17 cellular contexts compared by ENCODE assay signal in the genomic region with DNA sequence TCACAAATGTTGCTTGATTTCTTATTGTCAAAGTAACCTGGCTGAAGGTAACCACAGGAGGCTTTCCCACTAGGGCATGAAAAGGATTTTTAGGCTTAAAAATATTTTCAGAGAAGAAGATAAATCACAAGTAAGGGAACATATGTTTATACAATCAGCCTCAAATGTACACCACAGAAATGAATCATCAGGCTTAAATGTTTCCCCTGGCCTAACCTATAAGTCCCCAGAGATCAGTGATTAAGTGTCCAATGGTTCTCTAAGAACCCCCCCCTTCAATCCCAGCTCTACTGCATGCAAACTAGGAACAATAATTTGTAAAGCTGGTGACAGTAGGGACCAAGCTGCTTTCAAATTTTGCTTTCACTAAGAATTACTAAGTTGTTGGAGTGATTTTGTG.
DNase-seq lines count a peak whose midpoint lies in the region; ATAC-seq and TF ChIP-seq lines count a peak whose summit lies in the region.
"Had no signal": no experiment of that assay in that cellular context is flagged by ENCODE, and none has a peak within 500 bp of the region (broad histone marks: within the 10 kb centered on the region; RNA-seq: fewer than 3 reads in every experiment).

No MANE protein-coding gene starts in this region.

- no peak overlapping the region for H2AFZ ChIP-seq in hepatocyte

- CTCF ChIA-PET in CD4-positive, alpha-beta memory T cell (lab: Charles Lee; ENCODE audit: partially characterized antibody), result no interaction called here

- no peaks in the 10 kb centered on the region for H3K9me3 ChIP-seq in hepatocyte (ENCODE audit: low read depth)
- no peaks in the 10 kb centered on the region for H3K9me3 ChIP-seq in CD4-positive, alpha-beta memory T cell (ENCODE audit: control insufficient read depth in 1 of 2, low read length in 2 of 2)
- H3K9me3 ChIP-seq: A549 had no signal

- peaks cover 0 to 10% (median 3%) of the 10 kb centered on the region in 8 donors for H3K9me3 Mint-ChIP-seq in CD4-positive, alpha-beta memory T cell
- H3K9me3 Mint-ChIP-seq: CD4-positive, alpha-beta T cell had no signal

- peaks cover 8% of the 10 kb centered on the region for H3K4me1 ChIP-seq in hepatocyte (ENCODE audit: insufficient read depth)
- no peaks in the 10 kb centered on the region for H3K4me1 ChIP-seq in CD4-positive, alpha-beta memory T cell (ENCODE audit: insufficient read depth, low read length)
- H3K4me1 ChIP-seq: A549 had no signal

- ATAC-seq in HG02798 (IDR thresholded peaks at IDR 0.05; ENCODE audit: poor library complexity, unreplicated experiment), result no peak
- ATAC-seq: A549, K562 had no signal

- no peak overlapping the region for H3K4me3 Mint-ChIP-seq in CD4-positive, alpha-beta memory T cell
- H3K4me3 Mint-ChIP-seq: CD4-positive, alpha-beta T cell had no signal

- peak overlapping the region; percentile 46 for H3K4me2 ChIP-seq in hepatocyte
- H3K4me2 ChIP-seq: A549 had no signal

- TF ChIP-seq CTCF in astrocyte of the spinal cord (IDR thresholded peaks at IDR 0.05; ENCODE audit: low read depth, low read length), result no peak
- TF ChIP-seq CTCF in hepatocyte (IDR thresholded peaks at IDR 0.05; ENCODE audit: poor library complexity), result no peak

- in situ Hi-C loops in astrocyte of the spinal cord (cut with HindIII; ENCODE audit: low sequenced_read_pairs), result no loop called here

- no peaks in the 10 kb centered on the region for H3K36me3 Mint-ChIP-seq in CD4-positive, alpha-beta memory T cell

- H3K27me3 Mint-ChIP-seq in CD4-positive, alpha-beta memory T cell, result no peaks in the 10 kb centered on the region
- H3K27me3 Mint-ChIP-seq: CD4-positive, alpha-beta T cell had no signal

- H3K4me3 ChIP-seq in astrocyte of the spinal cord (ENCODE audit: low read depth, low read length) (no peak overlapping the region), hepatocyte (no peak overlapping the region)
- no peak overlapping the region for H3K4me3 ChIP-seq in CD4-positive, alpha-beta memory T cell (ENCODE audit: low read length in 2 of 2)
- H3K4me3 ChIP-seq: A549, K562 had no signal

- no peaks in the 10 kb centered on the region for H4K20me1 ChIP-seq in hepatocyte (ENCODE audit: insufficient read depth, poor library complexity, severe bottlenecking)

- POLR2A ChIA-PET in CD4-positive, alpha-beta memory T cell (lab: Charles Lee; ENCODE audit: partially characterized antibody), result no interaction called here

- no peaks in the 10 kb centered on the region for H3K9me2 ChIP-seq in hepatocyte (replicated peaks; ENCODE audit: insufficient read depth)

- H3K27ac ChIP-seq in hepatocyte, result peak overlapping the region; percentile 59
- no peak overlapping the region for H3K27ac ChIP-seq in CD4-positive, alpha-beta memory T cell (ENCODE audit: low read depth, low read length)
- H3K27ac ChIP-seq: A549 had no signal

- peak; percentile 23 for DNase-seq in A172 (ENCODE audit: low spot score)
- peak; percentile 0 for DNase-seq in M059J (ENCODE audit: low read depth)
- DNase-seq in astrocyte of the spinal cord (ENCODE audit: low read depth, low spot score), result peak; percentile 58
- no peak for DNase-seq in hepatocyte (ENCODE audit: low spot score)
- DNase-seq in CD4-positive, alpha-beta memory T cell, result no peak
- DNase-seq in NCI-H1092 (lab: John Stamatoyannopoulos, UW), result no peak
- DNase-seq in DMS79 treated with DMSO at 0.1 percent for 48 hours (lab: John Stamatoyannopoulos, UW), result no peak
- DNase-seq: CD4-positive, alpha-beta T cell; DMS53; GOT3; NCI-H1417 treated with DMSO at 0.1 percent for 48 hours; NCI-H1930; NCI-H748 treated with DMSO at 0.1 percent for 48 hours; SHP77 had no signal

- intact Hi-C loops in CD4-positive, alpha-beta memory T cell (cut with micrococcal nuclease), result no loop called here

- no peaks in the 10 kb centered on the region for H3K79me2 ChIP-seq in hepatocyte

- H3K4me1 Mint-ChIP-seq in CD4-positive, alpha-beta memory T cell, result no peaks in the 10 kb centered on the region

- no peaks in the 10 kb centered on the region for H3K27me3 ChIP-seq in hepatocyte
- H3K27me3 ChIP-seq in CD4-positive, alpha-beta memory T cell (ENCODE audit: insufficient read depth, low read length), result no peaks in the 10 kb centered on the region

- no peaks in the 10 kb centered on the region for H3K36me3 ChIP-seq in hepatocyte (replicated peaks; ENCODE audit: insufficient read depth, low read depth)
- no peaks in the 10 kb centered on the region for H3K36me3 ChIP-seq in CD4-positive, alpha-beta memory T cell (ENCODE audit: insufficient read depth, low read length)

- H3K27ac Mint-ChIP-seq in CD4-positive, alpha-beta memory T cell, result no peak overlapping the region
- H3K27ac Mint-ChIP-seq: CD4-positive, alpha-beta T cell had no signal

Comparison
In these comparisons a context has a peak if more than half of its experiments do, and no peak if none do; other contexts are left out.
1. DNase-seq: peak in A172 (single experiment), M059J (single experiment) and astrocyte of the spinal cord (single experiment); none in hepatocyte (single experiment), CD4-positive, alpha-beta memory T cell (0 of 5), NCI-H1092 (single experiment) and DMS79 treated with DMSO at 0.1 percent for 48 hours (single experiment).